23 cellular contexts compared by ENCODE assay signal in genomic region chr4:25128671-25129070, GRCh38. TPM values are rescaled to one million over a fixed set of nuclear protein-coding genes. Genes with fewer than 3 reads are reported as not detected.
DNase-seq lines count a peak whose midpoint lies in the region; ATAC-seq, FAIRE-seq and TF ChIP-seq lines count a peak whose summit lies in the region.
"Had no signal": no experiment of that assay in that cellular context is flagged by ENCODE, and none has a peak within 500 bp of the region (broad histone marks: within the 10 kb centered on the region; RNA-seq: fewer than 3 reads in every experiment).

No MANE protein-coding gene starts in this region.

- peak; percentile 35 for DNase-seq in Caki2 (ENCODE audit: low read depth)
- DNase-seq in RCC 7860 (ENCODE audit: low spot score), result no peak
- DNase-seq in kidney, result no peak
- DNase-seq in D721Med (ENCODE audit: insufficient read length, low spot score), result no peak
- no peak for DNase-seq in dorsolateral prefrontal cortex
- no peak for DNase-seq in psoas muscle
- no peak for DNase-seq in WERI-Rb-1
- DNase-seq: activated CD4-positive, alpha-beta T cell treated with anti-CD3 and anti-CD28 coated beads, Interleukin-2, amount 10 ng/mL, durations not matched to agents 24 days and 14 days; activated CD8-positive, alpha-beta memory T cell treated with anti-CD3 and anti-CD28 coated beads, Interleukin-2, amount 50 U/mL, for 4 hours; activated effector memory CD4-positive, alpha-beta T cell treated with anti-CD3 and anti-CD28 coated beads, Interleukin-2, amount 50 U/mL, for 16 hours; CD8-positive, alpha-beta T cell; foreskin melanocyte; left lung; NCI-H1436 treated with DMSO at 0.1 percent for 48 hours; NK-92 treated with Interleukin-12 subunit alpha and Interleukin-12 subunit beta, amount 100 ng/mL, for 24 hours; occipital lobe; stimulated activated CD4-positive, alpha-beta T cell treated with anti-CD3 and anti-CD28 coated beads, Interleukin-1b, Interleukin-23, amount 100 ng/mL, for 48 hours; stimulated activated naive CD8-positive, alpha-beta T cell treated with anti-CD3 and anti-CD28 coated beads, Interleukin-15, amount 100 ng/mL, for 72 hours; SW 1271; upper lobe of left lung had no signal

- TF ChIP-seq CTCF in kidney (IDR thresholded peaks at IDR 0.05; ENCODE audit: borderline replicate concordance, extremely low read depth, insufficient read depth), result no peak
- TF ChIP-seq CTCF in D721Med (IDR thresholded peaks at IDR 0.05; ENCODE audit: insufficient read depth, missing control alignments), result no peak
- no peak for TF ChIP-seq CTCF in dorsolateral prefrontal cortex (IDR thresholded peaks at IDR 0.05 in 54 of 56, conservative IDR thresholded peaks at IDR 0.05 in 2 of 56; ENCODE audit: low read depth in 1 of 56, partially characterized antibody in 56 of 56)
- TF ChIP-seq CTCF in psoas muscle (IDR thresholded peaks at IDR 0.05), result no peak
- TF ChIP-seq CTCF in WERI-Rb-1 (IDR thresholded peaks at IDR 0.05; ENCODE audit: low read depth, low read length), result no peak

- in situ Hi-C loops in Caki2 (cut with HindIII; ENCODE audit: low pct_unique_long_range_greater_than_20kb, low sequenced_read_pairs), result no loop called here

- H3K27ac ChIP-seq in kidney (ENCODE audit: low read depth in 2 of 2, low read length in 2 of 2) (no peak overlapping the region), dorsolateral prefrontal cortex (no peak overlapping the region), psoas muscle (no peak overlapping the region), WERI-Rb-1 (no peak overlapping the region)
- H3K27ac ChIP-seq: left lung, upper lobe of left lung had no signal

- intact Hi-C loops in kidney (cut with DNase I), result no loop called here
- intact Hi-C loops in dorsolateral prefrontal cortex (cut with DNase I), result no loop called here
- intact Hi-C loops in psoas muscle (cut with DNase I), result no loop called here

- H3K36me3 ChIP-seq in kidney (ENCODE audit: control insufficient read depth in 1 of 2, insufficient read depth in 2 of 2, low read length in 2 of 2) (peaks cover 0 to 8% of the 10 kb centered on the region in 2 donors), psoas muscle (ENCODE audit: insufficient read depth in 1 of 2, low read depth in 1 of 2) (peaks cover 0 to 28% of the 10 kb centered on the region in 2 donors), WERI-Rb-1 (peaks cover 2% of the 10 kb centered on the region; the same call in 1 of the 2 replicates)

- H3K4me3 ChIP-seq in kidney (ENCODE audit: low read length in 2 of 2) (no peak overlapping the region), dorsolateral prefrontal cortex (no peak overlapping the region), psoas muscle (no peak overlapping the region), WERI-Rb-1 (ENCODE audit: low read depth, low read length) (no peak overlapping the region)
- H3K4me3 ChIP-seq: left lung, upper lobe of left lung had no signal

- peak; percentile 71 for ATAC-seq in HG02610 (IDR thresholded peaks at IDR 0.05; ENCODE audit: unreplicated experiment)
- ATAC-seq in psoas muscle, result no peak
- ATAC-seq: CD8-positive, alpha-beta T cell; left lung; sciatic nerve; stimulated activated naive CD8-positive, alpha-beta T cell treated with anti-CD3 and anti-CD28 coated beads, Interleukin-15, amount 100 ng/mL, for 72 hours had no signal

- H3K4me1 ChIP-seq in kidney (ENCODE audit: control insufficient read depth in 1 of 2, insufficient read depth in 1 of 2, low read depth in 1 of 2, low read length in 2 of 2), result peaks cover 0 to 5% of the 10 kb centered on the region in 2 donors
- no peaks in the 10 kb centered on the region for H3K4me1 ChIP-seq in psoas muscle
- H3K4me1 ChIP-seq: left lung, upper lobe of left lung had no signal

- H3K27me3 ChIP-seq in dorsolateral prefrontal cortex (no peaks in the 10 kb centered on the region), psoas muscle (ENCODE audit: insufficient read depth in 3 of 3, low read length in 2 of 3) (no peaks in the 10 kb centered on the region), WERI-Rb-1 (ENCODE audit: insufficient read depth, low read depth, severe bottlenecking) (no peaks in the 10 kb centered on the region)
- H3K27me3 ChIP-seq: left lung, upper lobe of left lung had no signal

- FAIRE-seq in RCC 7860 (lab: Jason Lieb, UNC), result peak; percentile 82
- peak; percentile 84 for FAIRE-seq in kidney (lab: Jason Lieb, UNC)
- no peak for FAIRE-seq in D721Med (lab: Jason Lieb, UNC)
- FAIRE-seq: TTC549 had no signal

- H3K9ac ChIP-seq in kidney (ENCODE audit: low read length in 2 of 2), result no peak overlapping the region

- H3K9me3 ChIP-seq in kidney (ENCODE audit: control insufficient read depth in 1 of 2, low read length in 2 of 2) (no peaks in the 10 kb centered on the region), psoas muscle (no peaks in the 10 kb centered on the region), WERI-Rb-1 (ENCODE audit: severe bottlenecking) (no peaks in the 10 kb centered on the region)
- H3K9me3 ChIP-seq: left lung, upper lobe of left lung had no signal

RNA-seq across cellular contexts. Expression of gene SEPSECS, which starts 31.6 kb away (rescaled TPM):
- total RNA-seq in Caki2 (2014; rRNA removed; shearing (Covaris generic); ENCODE audit: low replicate concordance), result 2.9 and 3.7 TPM in 2 replicates
- total RNA-seq in kidney, result 13.8 TPM
- 7.3 TPM for polyA plus RNA-seq in kidney (ENCODE audit: insufficient read depth, low read depth, low replicate concordance)
- total RNA-seq in dorsolateral prefrontal cortex, result 10 to 100 TPM in 23 of 120 experiments, 1 to 10 TPM in 97; 3.9 to 15.5 (median 8.4) TPM
- 1 to 10 TPM; 3.4 to 5.7 (median 4.4) TPM for total RNA-seq in psoas muscle
- polyA plus RNA-seq in psoas muscle, result 1 to 10 TPM; 1.4 to 4.5 (median 1.9) TPM
